ENCODE assay signal across 1 cellular context in genomic region chr1:25117233-25117823, GRCh38.
A peak's percentile ranks its signal among the peaks of the same experiment; 100 is the strongest.
TF ChIP-seq lines count a peak whose summit lies in the region.

No MANE protein-coding gene starts in this region.

TF ChIP-seq in HepG2, 621 proteins besides CTCF, POLR2A, EP300 and RAD21 (continued from another document and continues in another):
- TF ChIP-seq ZUFSP (CRISPR knock-in tag; IDR thresholded peaks at IDR 0.05; ENCODE audit: borderline replicate concordance), result no peak
- no peak for TF ChIP-seq SOX13 (IDR thresholded peaks at IDR 0.05)
- TF ChIP-seq SOX13 (CRISPR knock-in tag; conservative IDR thresholded peaks at IDR 0.05 in 1 of 2, IDR thresholded peaks at IDR 0.05 in 1 of 2), result 0 out of 4 replicates have a peak, but pooled peaks of 1 of the 2 experiments have one; percentile 6
- TF ChIP-seq MLLT10 (CRISPR knock-in tag; IDR thresholded peaks at IDR 0.05), result no peak
- TF ChIP-seq FOXA3 (CRISPR knock-in tag; IDR thresholded peaks at IDR 0.05), result 0 out of 2 replicates have a peak, but pooled peaks have one; percentile 19
- TF ChIP-seq BCL6 (CRISPR knock-in tag; IDR thresholded peaks at IDR 0.05), result 0 out of 2 replicates have a peak, but pooled peaks have one; percentile 19
- TF ChIP-seq MXD1 (CRISPR knock-in tag; IDR thresholded peaks at IDR 0.05), result no peak
- no peak for TF ChIP-seq CC2D1A (CRISPR knock-in tag; IDR thresholded peaks at IDR 0.05)
- no peak for TF ChIP-seq MAFG (CRISPR knock-in tag; IDR thresholded peaks at IDR 0.05)
- no peak for TF ChIP-seq SP4 (CRISPR knock-in tag; IDR thresholded peaks at IDR 0.05)
- TF ChIP-seq SAFB2 (CRISPR knock-in tag; IDR thresholded peaks at IDR 0.05; ENCODE audit: borderline replicate concordance, low read depth), result no peak
- TF ChIP-seq PTBP1 (IDR thresholded peaks at IDR 0.05; ENCODE audit: low read depth, low read length, poor library complexity, severe bottlenecking), result no peak
- peak; percentile 47; the same call in 1 of the 2 replicates for TF ChIP-seq ZFY (CRISPR knock-in tag; IDR thresholded peaks at IDR 0.05)
- no peak for TF ChIP-seq MXD4 (CRISPR knock-in tag; IDR thresholded peaks at IDR 0.05)
- no peak for TF ChIP-seq ZNF773 (CRISPR knock-in tag; IDR thresholded peaks at IDR 0.05; ENCODE audit: borderline replicate concordance)
- TF ChIP-seq ZNF407 (CRISPR knock-in tag; IDR thresholded peaks at IDR 0.05; ENCODE audit: not compliant biosample characterization), result no peak
- TF ChIP-seq TRIM22 (IDR thresholded peaks at IDR 0.05), result no peak
- no peak for TF ChIP-seq ZNF580 (CRISPR knock-in tag; IDR thresholded peaks at IDR 0.05; ENCODE audit: borderline replicate concordance, low read depth)
- no peak for TF ChIP-seq ZSCAN21 (CRISPR knock-in tag; IDR thresholded peaks at IDR 0.05; ENCODE audit: borderline replicate concordance)
- TF ChIP-seq ZC3H4 (CRISPR knock-in tag; IDR thresholded peaks at IDR 0.05; ENCODE audit: borderline replicate concordance), result no peak
- TF ChIP-seq SOX5 (CRISPR knock-in tag; IDR thresholded peaks at IDR 0.05; ENCODE audit: borderline replicate concordance), result no peak
- no peak for TF ChIP-seq ATAD3A (CRISPR knock-in tag; IDR thresholded peaks at IDR 0.05)
- TF ChIP-seq SMC3 (IDR thresholded peaks at IDR 0.05; ENCODE audit: low read length), result peak; percentile 92
- no peak for TF ChIP-seq ZNF10 (CRISPR knock-in tag; IDR thresholded peaks at IDR 0.05; ENCODE audit: borderline replicate concordance, low read depth)
- TF ChIP-seq SMARCE1 (IDR thresholded peaks at IDR 0.05; ENCODE audit: borderline replicate concordance), result no peak
- TF ChIP-seq ZNF34 (CRISPR knock-in tag; IDR thresholded peaks at IDR 0.05; ENCODE audit: borderline replicate concordance), result no peak
- no peak for TF ChIP-seq ZNF484 (CRISPR knock-in tag; IDR thresholded peaks at IDR 0.05; ENCODE audit: borderline replicate concordance, low read depth)
- 0 out of 2 replicates have a peak, but pooled peaks have one; percentile 14 for TF ChIP-seq ZNF644 (CRISPR knock-in tag; IDR thresholded peaks at IDR 0.05; ENCODE audit: low read depth)
- TF ChIP-seq CEBPG (CRISPR knock-in tag; IDR thresholded peaks at IDR 0.05), result 0 out of 2 replicates have a peak, but pooled peaks have one; percentile 26
- no peak for TF ChIP-seq MIXL1 (CRISPR knock-in tag; IDR thresholded peaks at IDR 0.05)
- no peak for TF ChIP-seq ZNF615 (CRISPR knock-in tag; IDR thresholded peaks at IDR 0.05; ENCODE audit: borderline replicate concordance)
- TF ChIP-seq IKZF4 (CRISPR knock-in tag; IDR thresholded peaks at IDR 0.05; ENCODE audit: borderline replicate concordance, low read depth, not compliant biosample characterization), result no peak
- TF ChIP-seq FOSL1 (CRISPR knock-in tag; IDR thresholded peaks at IDR 0.05; ENCODE audit: borderline replicate concordance), result no peak
- no peak for TF ChIP-seq ZBTB34 (CRISPR knock-in tag; IDR thresholded peaks at IDR 0.05)
- peak; percentile 61; the same call in 1 of the 2 replicates for TF ChIP-seq KDM2A (CRISPR knock-in tag; IDR thresholded peaks at IDR 0.05; ENCODE audit: borderline replicate concordance, low read depth)
- TF ChIP-seq ELF4 (CRISPR knock-in tag; IDR thresholded peaks at IDR 0.05; ENCODE audit: borderline replicate concordance), result no peak
- TF ChIP-seq IRF2 (CRISPR knock-in tag; IDR thresholded peaks at IDR 0.05), result 0 out of 2 replicates have a peak, but pooled peaks have one; percentile 19
- no peak for TF ChIP-seq HMGXB3 (CRISPR knock-in tag; IDR thresholded peaks at IDR 0.05; ENCODE audit: borderline replicate concordance)
